ENCODE assay signal across 21 cellular contexts in genomic region chr6:166987930-166988329, GRCh38.
"Had no signal": no experiment of that assay in that cellular context is flagged by ENCODE, and none has a peak within 500 bp of the region (broad histone marks: within the 10 kb centered on the region; RNA-seq: fewer than 3 reads in every experiment).

No MANE protein-coding gene starts in this region.

- ATAC-seq: activated naive CD8-positive, alpha-beta T cell treated with anti-CD3 and anti-CD28 coated beads, Interleukin-2, amount 50 U/mL, for 24 hours had no signal

- H3K27me3 Mint-ChIP-seq: activated B cell treated with CpG ODN at 0.5 μM for 24 hours; activated naive CD4-positive, alpha-beta T cell treated with anti-CD3 and anti-CD28 coated beads, Interleukin-2, amount 10 ng/mL, durations not matched to agents 7 days and 5 days; activated naive CD8-positive, alpha-beta T cell treated with anti-CD3 and anti-CD28 coated beads, Interleukin-2, amount 50 U/mL, for 24 hours had no signal

- H3K36me3 ChIP-seq: ascending aorta, lower lobe of right lung, right atrium auricular region, thyroid gland had no signal

- H3K4me3 Mint-ChIP-seq: activated B cell treated with CpG ODN at 0.5 μM for 24 hours; activated naive CD4-positive, alpha-beta T cell treated with anti-CD3 and anti-CD28 coated beads, Interleukin-2, amount 10 ng/mL, durations not matched to agents 7 days and 5 days; activated naive CD8-positive, alpha-beta T cell treated with anti-CD3 and anti-CD28 coated beads, Interleukin-2, amount 50 U/mL, for 24 hours; activated T-cell treated with anti-CD3 and anti-CD28 coated beads, Interleukin-2, amount 50 U/mL, for 4 hours; nephron progenitor cell; T-helper 2 cell treated with Interferon-gamma antibody and Interleukin-4, amounts not matched to agents 5 μg/mL and 100 μg/mL, for 36 hours had no signal

- H3K27me3 ChIP-seq: ascending aorta, right atrium auricular region, thyroid gland had no signal

- H3K4me1 Mint-ChIP-seq: nephron progenitor cell had no signal

- H3K4me3 ChIP-seq: ascending aorta, lower lobe of right lung, right atrium auricular region, thyroid gland had no signal

- DNase-seq: activated B cell treated with CpG ODN at 0.5 μM for 24 hours; activated CD4-positive, alpha-beta T cell treated with anti-CD3 and anti-CD28 coated beads, Interleukin-2, amount 50 U/mL, for 1 hour; activated CD8-positive, alpha-beta memory T cell treated with anti-CD3 and anti-CD28 coated beads, Interleukin-2, amount 50 U/mL, for 4 hours; activated naive CD4-positive, alpha-beta T cell treated with anti-CD3 and anti-CD28 coated beads, Interleukin-2, amount 10 ng/mL, durations not matched to agents 7 days and 5 days; activated naive CD8-positive, alpha-beta T cell treated with anti-CD3 and anti-CD28 coated beads, Interleukin-2, amount 50 U/mL, for 24 hours; activated T-cell treated with anti-CD3 and anti-CD28 coated beads, Interleukin-2, amount 50 U/mL, for 4 hours; cerebellar nuclear complex; effector CD8-positive, alpha-beta T cell; foreskin fibroblast; lower lobe of right lung; nephron progenitor cell; occipital lobe; stimulated activated CD4-positive, alpha-beta T cell treated with anti-CD3 and anti-CD28 coated beads, Interleukin-12 subunit alpha, Interleukin-12 subunit beta, amount 100 ng/mL, for 4 hours; stimulated activated CD4-positive, alpha-beta T cell treated with anti-CD3 and anti-CD28 coated beads, Interleukin-1b, Interleukin-23, amount 100 ng/mL, for 48 hours; stimulated activated CD8-positive, alpha-beta memory T cell treated with anti-CD3 and anti-CD28 coated beads, Interleukin-4, amount 100 ng/mL, for 48 hours; stimulated activated naive CD4-positive, alpha-beta T cell treated with Interleukin-2 at 50 U/mL for 16 hours; thyroid gland had no signal

- H3K27ac ChIP-seq: ascending aorta, lower lobe of right lung, right atrium auricular region, thyroid gland had no signal

- H3K9me3 Mint-ChIP-seq: activated B cell treated with CpG ODN at 0.5 μM for 24 hours; activated naive CD4-positive, alpha-beta T cell treated with anti-CD3 and anti-CD28 coated beads, Interleukin-2, amount 10 ng/mL, durations not matched to agents 7 days and 5 days; activated naive CD8-positive, alpha-beta T cell treated with anti-CD3 and anti-CD28 coated beads, Interleukin-2, amount 50 U/mL, for 24 hours; activated T-cell treated with anti-CD3 and anti-CD28 coated beads, Interleukin-2, amount 50 U/mL, for 4 hours; T-helper 2 cell treated with Interferon-gamma antibody and Interleukin-4, amounts not matched to agents 5 μg/mL and 100 μg/mL, for 36 hours had no signal

- FAIRE-seq: TTC549 had no signal

- H3K27ac Mint-ChIP-seq: activated B cell treated with CpG ODN at 0.5 μM for 24 hours; activated naive CD4-positive, alpha-beta T cell treated with anti-CD3 and anti-CD28 coated beads, Interleukin-2, amount 10 ng/mL, durations not matched to agents 7 days and 5 days; activated naive CD8-positive, alpha-beta T cell treated with anti-CD3 and anti-CD28 coated beads, Interleukin-2, amount 50 U/mL, for 24 hours; nephron progenitor cell; T-helper 2 cell treated with Interferon-gamma antibody and Interleukin-4, amounts not matched to agents 5 μg/mL and 100 μg/mL, for 36 hours had no signal

- H3K4me1 ChIP-seq: ascending aorta, lower lobe of right lung, right atrium auricular region had no signal
